In genomic region chr19:34217952-34218817, GRCh38 we compare ENCODE assay signal across 8 cellular contexts. TPM values are rescaled to one million over a fixed set of nuclear protein-coding genes. Genes with fewer than 3 reads are reported as not detected.
DNase-seq lines count a peak whose midpoint lies in the region; ATAC-seq and TF ChIP-seq lines count a peak whose summit lies in the region.

No MANE protein-coding gene starts in this region.

- H3K4me3 ChIP-seq in OCI-LY1 (ENCODE audit: low read depth, low read length, poor library complexity, severe bottlenecking) (no peak overlapping the region), right cardiac atrium (ENCODE audit: low read length) (no peak overlapping the region)

- H3K9me3 ChIP-seq in OCI-LY1 (ENCODE audit: low read length), result no peaks in the 10 kb centered on the region
- no peaks in the 10 kb centered on the region for H3K9me3 ChIP-seq in right cardiac atrium (ENCODE audit: control insufficient read depth, low read length)

- peak overlapping the region; percentile 81 for H3K27ac ChIP-seq in OCI-LY1 (ENCODE audit: low read depth, low read length, poor library complexity, severe bottlenecking)
- H3K27ac ChIP-seq in right cardiac atrium (ENCODE audit: low read length), result no peak overlapping the region

- H3K4me1 ChIP-seq in OCI-LY1 (ENCODE audit: insufficient read depth, low read length, severe bottlenecking) (peaks cover 26% of the 10 kb centered on the region), right cardiac atrium (ENCODE audit: control insufficient read depth, insufficient read depth, low read length) (no peaks in the 10 kb centered on the region)

- H3K4me3 Mint-ChIP-seq in activated T-cell treated with anti-CD3 and anti-CD28 coated beads, Interleukin-2, amount 50 U/mL, for 4 hours, result peak overlapping the region; percentile 62

- no peaks in the 10 kb centered on the region for H3K79me2 ChIP-seq in OCI-LY1 (ENCODE audit: insufficient read depth, low read length)

- intact Hi-C loops in right cardiac atrium (cut with DNase I), result no loop called here

- no peaks in the 10 kb centered on the region for H3K9me3 Mint-ChIP-seq in activated T-cell treated with anti-CD3 and anti-CD28 coated beads, Interleukin-2, amount 50 U/mL, for 4 hours

- TF ChIP-seq CTCF in OCI-LY1 (IDR thresholded peaks at IDR 0.05; ENCODE audit: low read length), result no peak

- H3F3A ChIP-seq in OCI-LY1 (ENCODE audit: insufficient read depth, low read length), result no peaks in the 10 kb centered on the region

- no peak overlapping the region for H2AFZ ChIP-seq in OCI-LY1 (ENCODE audit: low read length)

- H3K36me3 Mint-ChIP-seq in activated T-cell treated with anti-CD3 and anti-CD28 coated beads, Interleukin-2, amount 50 U/mL, for 4 hours (ENCODE audit: insufficient read depth), result peaks cover 39% of the 10 kb centered on the region

- H4K20me1 ChIP-seq in OCI-LY1 (ENCODE audit: insufficient read depth, low read length), result no peaks in the 10 kb centered on the region

- ATAC-seq in HG03175 (IDR thresholded peaks at IDR 0.05; ENCODE audit: unreplicated experiment) (peak; percentile 78), GM18519 (IDR thresholded peaks at IDR 0.05; ENCODE audit: low FRiP score, unreplicated experiment) (no peak), right cardiac atrium (no peak)
- peak; percentile 93 for ATAC-seq in activated T-cell treated with anti-CD3 and anti-CD28 coated beads, Interleukin-2, amount 50 U/mL, for 4 hours

- H3K4me1 Mint-ChIP-seq in activated T-cell treated with anti-CD3 and anti-CD28 coated beads, Interleukin-2, amount 50 U/mL, for 4 hours (ENCODE audit: low read depth), result peaks cover 33% of the 10 kb centered on the region

- no peaks in the 10 kb centered on the region for H3K27me3 Mint-ChIP-seq in activated T-cell treated with anti-CD3 and anti-CD28 coated beads, Interleukin-2, amount 50 U/mL, for 4 hours (ENCODE audit: low read depth)

- H3K9me2 ChIP-seq in OCI-LY1 (ENCODE audit: low read depth, low read length), result no peaks in the 10 kb centered on the region

- DNase-seq in GF-D8 (lab: John Stamatoyannopoulos, UW), result peak; percentile 86
- peak; percentile 35 for DNase-seq in activated T-cell treated with anti-CD3 and anti-CD28 coated beads, Interleukin-2, amount 50 U/mL, for 4 hours
- peak; percentile 9 for DNase-seq in glomerular endothelial cell (ENCODE audit: extremely low read depth, low read depth, low spot score)
- peak; percentile 26 for DNase-seq in stimulated activated CD8-positive, alpha-beta memory T cell treated with anti-CD3 and anti-CD28 coated beads, Interleukin-4, amount 100 ng/mL, for 24 hours (ENCODE audit: low read depth)
- no peak for DNase-seq in right cardiac atrium

- 81% methylated on average over 18 of the region's 18 CpGs for WGBS in right cardiac atrium

- H3K36me3 ChIP-seq in OCI-LY1 (ENCODE audit: insufficient read depth, low read length), result peaks cover 67% of the 10 kb centered on the region

- H3K27me3 ChIP-seq in OCI-LY1 (ENCODE audit: insufficient read depth, low read length), result no peaks in the 10 kb centered on the region
- no peaks in the 10 kb centered on the region for H3K27me3 ChIP-seq in right cardiac atrium (ENCODE audit: control insufficient read depth, insufficient read depth)

- no peak overlapping the region; the same call in 1 of the 2 replicates for H3K9ac ChIP-seq in OCI-LY1 (ENCODE audit: low read length)

- peak overlapping the region; percentile 31; the same call in 1 of the 2 replicates for H3K4me2 ChIP-seq in OCI-LY1 (ENCODE audit: low read length)

RNA-seq across cellular contexts. Expression of gene GARRE1, which starts 36.2 kb away (rescaled TPM):
- total RNA-seq in activated T-cell treated with anti-CD3 and anti-CD28 coated beads, Interleukin-2, amount 50 U/mL, for 4 hours, result 1 to 10 TPM; 8.1 to 8.9 (median 8.4) TPM
- total RNA-seq in glomerular endothelial cell, result 35.5 and 43.9 TPM in 2 replicates
- 10 to 100 TPM; 21.1 to 22.7 (median 22.2) TPM for total RNA-seq in right cardiac atrium
- 10.6 TPM for polyA plus RNA-seq in right cardiac atrium

RNA-seq across cellular contexts. Expression of gene LSM14A, which starts 45.9 kb away (rescaled TPM):
- 100 to 1,000 TPM; 126 to 134 (median 129) TPM for total RNA-seq in activated T-cell treated with anti-CD3 and anti-CD28 coated beads, Interleukin-2, amount 50 U/mL, for 4 hours
- total RNA-seq in glomerular endothelial cell (69.4 and 86.3 TPM in 2 replicates), right cardiac atrium (10 to 100 TPM; 70.8 to 91.4 (median 78.4) TPM)
- polyA plus RNA-seq in right cardiac atrium, result 50.7 TPM

Comparison
In these comparisons a context has a peak if more than half of its experiments do, and no peak if none do; other contexts are left out.
1. DNase-seq: peak in GF-D8 (single experiment), activated T-cell treated with anti-CD3 and anti-CD28 coated beads, Interleukin-2, amount 50 U/mL, for 4 hours (single experiment), glomerular endothelial cell (single experiment) and stimulated activated CD8-positive, alpha-beta memory T cell treated with anti-CD3 and anti-CD28 coated beads, Interleukin-4, amount 100 ng/mL, for 24 hours (single experiment); none in right cardiac atrium (0 of 3).
2. ATAC-seq: peak in HG03175 (single experiment) and activated T-cell treated with anti-CD3 and anti-CD28 coated beads, Interleukin-2, amount 50 U/mL, for 4 hours (2 of 2); none in GM18519 (single experiment) and right cardiac atrium (0 of 2).